8 cellular contexts compared by ENCODE assay signal in genomic region chr6:138007014-138007472, GRCh38.
DNase-seq lines count a peak whose midpoint lies in the region; ATAC-seq, FAIRE-seq and TF ChIP-seq lines count a peak whose summit lies in the region.

No MANE protein-coding gene starts in this region.

- no peak overlapping the region for H3K4me3 ChIP-seq in liver (ENCODE audit: low read depth in 1 of 3, low read length in 3 of 3)

- CTCF ChIA-PET in GM10248 (lab: Yijun Ruan, JAX) = interaction anchor here (0.6 to 9.8 kb wide), 41 partner anchors 8 to 930 kb away, joined by 3 to 120 read pairs (median 4); partner anchors contain the start of gene TNFAIP3

- ATAC-seq in HG02588 (IDR thresholded peaks at IDR 0.05; ENCODE audit: unreplicated experiment) = no peak

- 23% methylated on average over 5 of the region's 5 CpGs for WGBS in liver

- DNase-seq in GM10248 (ENCODE audit: extremely low spot score) = peak; percentile 49
- peak; percentile 23 for DNase-seq in NCI-H345 treated with DMSO at 0.1 percent for 48 hours (lab: John Stamatoyannopoulos, UW; ENCODE audit: unreplicated experiment)
- DNase-seq in astrocyte of the hippocampus (ENCODE audit: low read depth, low spot score) = peak; percentile 58
- no peak for DNase-seq in frontal cortex (ENCODE audit: low spot score in 2 of 2)
- DNase-seq in posterior vena cava (ENCODE audit: low spot score) = no peak

- no peak overlapping the region for H3K9ac ChIP-seq in liver (ENCODE audit: low read depth in 1 of 2, low read length in 2 of 2)

- H3K27ac ChIP-seq in 22Rv1 (no peak overlapping the region), liver (ENCODE audit: low read depth in 1 of 2, low read length in 2 of 2) (no peak overlapping the region)

- H3K27me3 ChIP-seq in liver (ENCODE audit: control insufficient read depth in 4 of 4, insufficient read depth in 4 of 4, low read length in 3 of 4) = no peaks in the 10 kb centered on the region

- TF ChIP-seq RAD21 in liver (IDR thresholded peaks at IDR 0.05) = peak; percentile 48 to 79

- no peak for FAIRE-seq in frontal cortex (lab: Jason Lieb, UNC)

- no peaks in the 10 kb centered on the region for H3K36me3 ChIP-seq in liver (ENCODE audit: control insufficient read depth in 4 of 4, insufficient read depth in 3 of 4, low read depth in 1 of 4, low read length in 3 of 4)

- no peaks in the 10 kb centered on the region for H3K9me3 ChIP-seq in liver (ENCODE audit: control insufficient read depth in 4 of 4, low read length in 3 of 4)

- POLR2A ChIA-PET in GM10248 (lab: Yijun Ruan, JAX) = interaction anchor here (0.7 kb wide), 2 partner anchors 107 to 136 kb away, joined by 3 to 5 read pairs; no protein-coding TSS in a partner anchor

- intact Hi-C loops in posterior vena cava (cut with DNase I) = loop anchor here in 1 of 2 donors (10.0 kb wide), 1 partner anchor 108 kb away; no protein-coding TSS in a partner anchor

- no peaks in the 10 kb centered on the region for H3K4me1 ChIP-seq in liver (ENCODE audit: control insufficient read depth in 4 of 4, insufficient read depth in 4 of 4, low read length in 3 of 4)

- TF ChIP-seq CTCF in 22Rv1 (IDR thresholded peaks at IDR 0.05) = peak; percentile 87
- peak; percentile 45 for TF ChIP-seq CTCF in GM10248 (IDR thresholded peaks at IDR 0.05; ENCODE audit: control extremely low read depth, extremely low read depth, low read depth, missing control alignments)
- TF ChIP-seq CTCF in liver (IDR thresholded peaks at IDR 0.05; ENCODE audit: low read depth, low read length, missing input control) = peak; percentile 44

TF ChIP-seq in liver, 16 proteins besides CTCF, POLR2A, EP300 and RAD21:
- TF ChIP-seq GABPA (IDR thresholded peaks at IDR 0.05 in 1 of 2, conservative IDR thresholded peaks at IDR 0.05 in 1 of 2) = no peak
- no peak for TF ChIP-seq JUND (IDR thresholded peaks at IDR 0.05)
- no peak for TF ChIP-seq REST (IDR thresholded peaks at IDR 0.05)

Comparison
In these comparisons a context has a peak if more than half of its experiments do, and no peak if none do; other contexts are left out.
1. DNase-seq: peak in GM10248 (single experiment), NCI-H345 treated with DMSO at 0.1 percent for 48 hours (single experiment) and astrocyte of the hippocampus (single experiment); none in frontal cortex (0 of 2) and posterior vena cava (single experiment).
2. Peak in every context shown above with its lines, with median percentiles within 50 percentile points of each other: CTCF ChIP-seq.